ENCODE assay signal across 1 cellular context in genomic region chr12:131825146-131825892, GRCh38.
TF ChIP-seq lines count a peak whose summit lies in the region.

No MANE protein-coding gene starts in this region.

TF ChIP-seq in IMR-90, 13 proteins besides CTCF, POLR2A, EP300 and RAD21:
- TF ChIP-seq CHD1 (IDR thresholded peaks at IDR 0.05; ENCODE audit: low read depth, low read length) = no peak
- TF ChIP-seq NFE2L2 (IDR thresholded peaks at IDR 0.05; ENCODE audit: low read depth, low read length) = no peak
- no peak for TF ChIP-seq RCOR1 (IDR thresholded peaks at IDR 0.05; ENCODE audit: insufficient replicate concordance, low read length)
- TF ChIP-seq CEBPB (IDR thresholded peaks at IDR 0.05; ENCODE audit: low read depth, low read length) = no peak
- TF ChIP-seq RFX5 (IDR thresholded peaks at IDR 0.05; ENCODE audit: low read depth, low read length) = no peak
